8 cellular contexts compared by ENCODE assay signal in the genomic region with DNA sequence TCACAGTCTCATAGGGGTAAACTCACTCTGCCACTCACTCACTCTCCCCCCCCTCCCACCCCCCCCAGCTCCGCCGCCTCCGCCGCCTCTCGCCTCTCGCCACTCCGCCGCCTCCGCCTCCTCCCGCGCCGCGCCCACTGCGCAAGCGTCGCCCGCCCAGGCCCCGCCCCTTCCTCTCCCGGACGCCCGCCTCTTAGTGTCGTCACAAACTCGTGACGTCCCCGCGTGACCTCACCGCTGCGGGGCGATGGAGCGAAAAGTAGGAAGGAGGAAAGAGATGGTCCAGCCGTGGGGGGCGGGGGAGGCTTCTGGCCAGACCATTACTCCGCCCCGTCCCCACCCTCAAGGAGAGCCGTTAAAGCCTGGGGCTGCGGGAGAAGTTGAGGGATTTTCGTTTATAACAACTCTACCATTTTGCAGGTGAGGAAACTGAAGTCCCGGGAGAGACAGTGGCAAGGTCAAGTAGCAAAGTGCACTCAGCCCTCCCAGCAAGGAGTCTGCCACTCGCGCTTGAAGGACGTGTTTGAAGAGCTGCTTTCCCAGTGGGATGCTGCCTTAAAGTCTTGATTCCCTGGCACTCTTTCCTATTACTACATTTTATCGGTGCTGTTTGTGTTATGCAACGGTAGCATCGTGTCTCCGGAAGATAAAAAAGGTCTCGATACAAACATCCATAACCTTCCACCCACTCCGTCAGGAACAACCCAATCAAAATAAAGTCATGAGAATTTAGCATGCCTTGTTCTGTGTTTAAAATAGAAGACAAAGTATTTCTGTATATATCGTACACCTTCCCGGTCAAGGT. TPM values are rescaled to one million over a fixed set of nuclear protein-coding genes. Genes with fewer than 3 reads are reported as not detected.
DNase-seq lines count a peak whose midpoint lies in the region; ATAC-seq, FAIRE-seq and TF ChIP-seq lines count a peak whose summit lies in the region.

A gene (minus strand): TSS at position 29 of the 805 bp plus-strand sequence. CDS start 164 bp downstream, outside the sequence.

- intact Hi-C loops in kidney (cut with DNase I) = no loop called here

- no peaks in the 10 kb centered on the region for H3K9me3 ChIP-seq in kidney (ENCODE audit: control insufficient read depth in 1 of 2, low read length in 2 of 2)

- no peaks in the 10 kb centered on the region for H3K36me3 ChIP-seq in kidney (ENCODE audit: control insufficient read depth in 1 of 2, insufficient read depth in 2 of 2, low read length in 2 of 2)

- DNase-seq in AG09319 (ENCODE audit: extremely low read depth, low read depth) (peak; percentile 82), NCI-H510A treated with DMSO at 0.1 percent for 48 hours (lab: John Stamatoyannopoulos, UW) (peak; percentile 93), cerebellum (ENCODE audit: low spot score) (peak; percentile 96), kidney (peak; percentile 99)
- DNase-seq in activated CD4-positive, alpha-beta T cell treated with anti-CD3 and anti-CD28 coated beads for 24 hours (ENCODE audit: low read depth in 2 of 2) = peak; percentile 94 to 97
- peak; percentile 94 to 97 for DNase-seq in stimulated activated CD4-positive, alpha-beta T cell treated with anti-CD3 and anti-CD28 coated beads, Interleukin-15, amount 100 ng/mL, for 1 hour (ENCODE audit: low read depth in 1 of 2, low spot score in 1 of 2)

- peak; percentile 46 for TF ChIP-seq POLR2A in GM19099 (IDR thresholded peaks at IDR 0.05; ENCODE audit: extremely low read depth, insufficient read length, low read depth)

- H3K9ac ChIP-seq in kidney (ENCODE audit: low read length in 2 of 2) = peak within 1 kb of the TSS; percentile 86 to 95

- TF ChIP-seq CTCF in AG09319 (IDR thresholded peaks at IDR 0.05; ENCODE audit: low read depth, low read length) (no peak), kidney (IDR thresholded peaks at IDR 0.05; ENCODE audit: borderline replicate concordance, extremely low read depth, insufficient read depth) (no peak)

- peaks cover 4 to 8% of the 10 kb centered on the region in 2 donors for H3K4me1 ChIP-seq in kidney (ENCODE audit: control insufficient read depth in 1 of 2, insufficient read depth in 1 of 2, low read depth in 1 of 2, low read length in 2 of 2)

- FAIRE-seq in kidney (lab: Jason Lieb, UNC) = no peak

- ATAC-seq in HG03378 (IDR thresholded peaks at IDR 0.05; ENCODE audit: unreplicated experiment) = peak; percentile 61

- H3K27ac ChIP-seq in kidney (ENCODE audit: low read depth in 2 of 2, low read length in 2 of 2) = peak within 1 kb of the TSS; percentile 87 to 94

- peak within 1 kb of the TSS; percentile 83 to 90 for H3K4me3 ChIP-seq in kidney (ENCODE audit: low read length in 2 of 2)

RNA-seq across cellular contexts. Expression of the gene that starts here (rescaled TPM):
- total RNA-seq in cerebellum (19.2 TPM), kidney (55.7 TPM)
- 52.4 TPM for polyA plus RNA-seq in kidney (ENCODE audit: insufficient read depth, low read depth, low replicate concordance)

Comparison
In these comparisons a context has a peak if more than half of its experiments do, and no peak if none do; other contexts are left out.
1. Peak in every context shown above with its lines: DNase-seq, ATAC-seq, H3K4me3 ChIP-seq and H3K27ac ChIP-seq.